In genomic region chr9:97220894-97221477, GRCh38 we compare ENCODE assay signal across 9 cellular contexts.
A peak's percentile ranks its signal among the peaks of the same experiment; 100 is the strongest.
DNase-seq lines count a peak whose midpoint lies in the region; ATAC-seq and TF ChIP-seq lines count a peak whose summit lies in the region.
"Had no signal": no experiment of that assay in that cellular context is flagged by ENCODE, and none has a peak within 500 bp of the region (broad histone marks: within the 10 kb centered on the region; RNA-seq: fewer than 3 reads in every experiment).

No MANE protein-coding gene starts in this region.

- H3K27me3 Mint-ChIP-seq in central memory CD8-positive, alpha-beta T cell, result peaks cover 61% of the 10 kb centered on the region

- peak overlapping the region; percentile 29 for H3K4me3 ChIP-seq in mesendoderm (ENCODE audit: low read length)
- H3K4me3 ChIP-seq in upper lobe of left lung, result peak overlapping the region in 3 of 4 donors; percentile 23 to 39 (median 27)

- no peak overlapping the region for H2BK5ac ChIP-seq in mesendoderm (ENCODE audit: low read length)

- H3K27ac ChIP-seq in mesendoderm (ENCODE audit: low read depth, low read length) (peak overlapping the region; percentile 72), upper lobe of left lung (no peak overlapping the region)

- peaks cover 3% of the 10 kb centered on the region for H3K36me3 Mint-ChIP-seq in central memory CD8-positive, alpha-beta T cell (ENCODE audit: insufficient read depth)

- no peak for TF ChIP-seq POLR2A in upper lobe of left lung (IDR thresholded peaks at IDR 0.05)

- H2AK5ac ChIP-seq in mesendoderm (ENCODE audit: low read length), result no peak overlapping the region

- H3K4ac ChIP-seq in mesendoderm (ENCODE audit: low read depth, low read length), result peak overlapping the region; percentile 1

- H3K4me1 ChIP-seq in mesendoderm (ENCODE audit: control insufficient read depth, low read depth, low read length) (no peaks in the 10 kb centered on the region), upper lobe of left lung (peaks cover 11 to 19% (median 15%) of the 10 kb centered on the region in 4 donors)

- H3K79me1 ChIP-seq in mesendoderm (ENCODE audit: low read length), result no peaks in the 10 kb centered on the region

- H3K9me3 ChIP-seq in upper lobe of left lung, result no peaks in the 10 kb centered on the region

- H3K79me2 ChIP-seq in mesendoderm (ENCODE audit: control insufficient read depth, insufficient read depth, low read length), result no peaks in the 10 kb centered on the region

- H3K9ac ChIP-seq in mesendoderm (ENCODE audit: low read length), result peak overlapping the region; percentile 68

- H3K27me3 ChIP-seq in mesendoderm (ENCODE audit: insufficient read depth, low read length, poor library complexity) (no peaks in the 10 kb centered on the region), upper lobe of left lung (peaks cover 0 to 22% (median 12%) of the 10 kb centered on the region in 4 donors)

- no peak for TF ChIP-seq CTCF in upper lobe of left lung (IDR thresholded peaks at IDR 0.05)

- no peak for TF ChIP-seq EP300 in upper lobe of left lung (IDR thresholded peaks at IDR 0.05)

- H2BK120ac ChIP-seq in mesendoderm (ENCODE audit: low read depth, low read length), result no peak overlapping the region

- no peak overlapping the region for H3K23ac ChIP-seq in mesendoderm (ENCODE audit: low read length)

- H2BK15ac ChIP-seq in mesendoderm (replicated peaks; ENCODE audit: low read depth), result peak overlapping the region; percentile 59

- peaks cover 7% of the 10 kb centered on the region for H3K4me1 Mint-ChIP-seq in central memory CD8-positive, alpha-beta T cell

- H3K27ac Mint-ChIP-seq in central memory CD8-positive, alpha-beta T cell (ENCODE audit: low read depth), result no peak overlapping the region

- peak overlapping the region; percentile 81 for H3K4me3 Mint-ChIP-seq in central memory CD8-positive, alpha-beta T cell

- H3K9me3 Mint-ChIP-seq in central memory CD8-positive, alpha-beta T cell, result no peaks in the 10 kb centered on the region

- WGBS in mesendoderm (ENCODE audit: extremely low coverage, insufficient coverage, low lambda C conversion rate), result no CpG with 5 or more reads among the region's 44 CpGs
- 3 to 4% methylated on average over 18 to 28 of the region's 44 CpGs for WGBS in upper lobe of left lung, 2 donors

- H4K8ac ChIP-seq in mesendoderm (ENCODE audit: low read depth, low read length), result no peak overlapping the region

- peak overlapping the region; percentile 78 for H3K56ac ChIP-seq in mesendoderm (ENCODE audit: low read length)

- H3K36me3 ChIP-seq in mesendoderm (ENCODE audit: control insufficient read depth, insufficient read depth, low read length) (no peaks in the 10 kb centered on the region), upper lobe of left lung (no peaks in the 10 kb centered on the region)

- peak overlapping the region; percentile 46 for H3K4me2 ChIP-seq in mesendoderm (ENCODE audit: low read length)

- H4K5ac ChIP-seq in mesendoderm (ENCODE audit: low read length), result no peak overlapping the region

- ATAC-seq in central memory CD8-positive, alpha-beta T cell (replicated peaks; ENCODE audit: extremely low read depth, poor library complexity, severe bottlenecking), result no peak
- peak in 1 of 2 donors; percentile 26 for ATAC-seq in upper lobe of left lung (ENCODE audit: low FRiP score in 2 of 2)

- H3K18ac ChIP-seq in mesendoderm (ENCODE audit: low read length), result peak overlapping the region; percentile 94

- peak; percentile 20 for DNase-seq in activated T-cell treated with anti-CD3 and anti-CD28 coated beads, Interleukin-2, amount 50 U/mL, for 1 hour
- DNase-seq in activated T-cell treated with anti-CD3 and anti-CD28 coated beads for 4 hours (no peak), mesendoderm (peak; percentile 51), upper lobe of left lung (peak in 1 of 2 donors; percentile 70), pons (ENCODE audit: low spot score) (no peak), T-helper 9 cell (no peak), NCI-H1436 treated with DMSO at 0.1 percent for 48 hours (lab: John Stamatoyannopoulos, UW) (no peak)
- DNase-seq in central memory CD8-positive, alpha-beta T cell (ENCODE audit: low spot score in 2 of 2), result no peak
- DNase-seq: SIG-M5 had no signal

Comparison
In these comparisons a context has a peak if more than half of its experiments do, and no peak if none do; other contexts are left out.
1. DNase-seq: peak in activated T-cell treated with anti-CD3 and anti-CD28 coated beads, Interleukin-2, amount 50 U/mL, for 1 hour (single experiment) and mesendoderm (single experiment); none in activated T-cell treated with anti-CD3 and anti-CD28 coated beads for 4 hours (single experiment), central memory CD8-positive, alpha-beta T cell (0 of 2), pons (single experiment), T-helper 9 cell (single experiment) and NCI-H1436 treated with DMSO at 0.1 percent for 48 hours (single experiment).